ENCODE assay signal across 15 cellular contexts in genomic region chr4:181688886-181689285, GRCh38.
"Had no signal": no experiment of that assay in that cellular context is flagged by ENCODE, and none has a peak within 500 bp of the region (broad histone marks: within the 10 kb centered on the region; RNA-seq: fewer than 3 reads in every experiment).

No MANE protein-coding gene starts in this region.

- H3K36me3 Mint-ChIP-seq: activated naive CD8-positive, alpha-beta T cell had no signal

- H3K9me3 ChIP-seq: heart left ventricle, left lung had no signal

- H3K9me3 Mint-ChIP-seq: activated B cell treated with CpG ODN at 0.5 μM for 24 hours; nephron progenitor cell; T-helper 1 cell treated with Interleukin-12 subunit alpha and Interleukin-12 subunit beta and Interleukin-4 antibody, amounts not matched to agents 30 μg/mL and 1 μg/mL, for 36 hours had no signal

- DNase-seq: activated B cell treated with CpG ODN at 0.5 μM for 24 hours; activated CD4-positive, alpha-beta T cell treated with anti-CD3 and anti-CD28 coated beads, Interleukin-2, amount 10 ng/mL, durations not matched to agents 7 days and 5 days; activated CD8-positive, alpha-beta memory T cell treated with anti-CD3 and anti-CD28 coated beads for 24 hours; activated effector memory CD4-positive, alpha-beta T cell treated with Interleukin-2 at 50 U/mL for 16 hours; amygdala; heart left ventricle; left lung; nephron progenitor cell had no signal

- H3K27me3 ChIP-seq: heart left ventricle, left lung had no signal

- H3K27me3 Mint-ChIP-seq: activated B cell treated with CpG ODN at 0.5 μM for 24 hours; activated CD4-positive, alpha-beta T cell treated with anti-CD3 and anti-CD28 coated beads, Interleukin-2, amount 10 ng/mL, durations not matched to agents 7 days and 5 days; activated naive CD8-positive, alpha-beta T cell had no signal

- H3K9ac ChIP-seq: parathyroid adenoma had no signal

- H3K4me1 Mint-ChIP-seq: activated B cell treated with CpG ODN at 0.5 μM for 24 hours; activated CD4-positive, alpha-beta T cell treated with anti-CD3 and anti-CD28 coated beads, Interleukin-2, amount 10 ng/mL, durations not matched to agents 7 days and 5 days had no signal

- H3K4me3 Mint-ChIP-seq: activated B cell treated with CpG ODN at 0.5 μM for 24 hours; activated CD4-positive, alpha-beta T cell treated with anti-CD3 and anti-CD28 coated beads, Interleukin-2, amount 10 ng/mL, durations not matched to agents 7 days and 5 days; activated naive CD8-positive, alpha-beta T cell; nephron progenitor cell; T-helper 1 cell treated with Interleukin-12 subunit alpha and Interleukin-12 subunit beta and Interleukin-4 antibody, amounts not matched to agents 30 μg/mL and 1 μg/mL, for 36 hours had no signal

- FAIRE-seq: colon, frontal cortex, islet of Langerhans had no signal

- H3K4me3 ChIP-seq: heart left ventricle, left lung, skin epidermis had no signal

- H3K79me2 ChIP-seq: parathyroid adenoma had no signal

- H3K27ac Mint-ChIP-seq: activated B cell treated with CpG ODN at 0.5 μM for 24 hours; activated CD4-positive, alpha-beta T cell treated with anti-CD3 and anti-CD28 coated beads, Interleukin-2, amount 10 ng/mL, durations not matched to agents 7 days and 5 days; activated naive CD8-positive, alpha-beta T cell; nephron progenitor cell; T-helper 1 cell treated with Interleukin-12 subunit alpha and Interleukin-12 subunit beta and Interleukin-4 antibody, amounts not matched to agents 30 μg/mL and 1 μg/mL, for 36 hours had no signal

- H2AFZ ChIP-seq: parathyroid adenoma had no signal

- H3K4me1 ChIP-seq: heart left ventricle, left lung, parathyroid adenoma had no signal

- H3K27ac ChIP-seq: heart left ventricle, left lung, parathyroid adenoma, skin epidermis had no signal

- ATAC-seq: heart left ventricle, left lung had no signal

- H3K36me3 ChIP-seq: heart left ventricle, left lung had no signal
